Comparison of ENCODE assay signal across 8 cellular contexts in the genomic region with DNA sequence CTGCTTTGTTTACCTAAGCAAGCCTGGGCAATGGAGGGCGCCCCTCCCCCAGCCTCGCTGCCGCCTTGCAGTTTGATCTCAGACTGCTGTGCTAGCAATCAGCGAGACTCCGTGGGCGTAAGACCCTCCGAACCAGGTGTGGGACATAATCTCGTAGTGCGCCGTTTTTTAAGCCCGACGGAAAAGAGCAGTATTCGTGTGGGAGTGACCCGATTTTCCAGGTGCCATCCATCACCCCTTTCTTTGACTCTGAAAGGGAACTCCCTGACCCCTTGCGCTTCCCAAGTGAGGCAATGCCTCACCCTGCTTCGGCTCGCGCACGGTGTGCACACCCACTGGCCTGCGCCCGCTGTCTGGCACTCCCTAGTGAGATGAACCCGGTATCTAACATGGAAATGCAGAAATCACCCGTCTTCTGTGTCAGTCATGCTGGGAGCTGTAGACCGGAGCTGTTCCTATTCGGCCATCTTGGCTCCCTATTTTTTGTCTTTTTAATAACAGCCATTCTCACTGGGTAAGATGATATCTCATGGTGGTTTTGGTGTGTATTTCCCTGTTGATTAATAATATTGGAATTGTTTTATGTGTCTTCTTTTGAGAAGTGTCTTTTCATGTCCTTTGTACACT. TPM values are rescaled to one million over a fixed set of nuclear protein-coding genes. Genes with fewer than 3 reads are reported as not detected.
"Had no signal": no experiment of that assay in that cellular context is flagged by ENCODE, and none has a peak within 500 bp of the region (broad histone marks: within the 10 kb centered on the region; RNA-seq: fewer than 3 reads in every experiment).

No MANE protein-coding gene starts in this region.

RNA-seq across cellular contexts. Expression of a gene that starts 40.4 kb away (rescaled TPM):
- total RNA-seq: activated CD8-positive, alpha-beta memory T cell treated with anti-CD3 and anti-CD28 coated beads, Interleukin-2, amount 10 ng/mL, durations not matched to agents 7 days and 5 days; body of pancreas; esophagus muscularis mucosa; omental fat pad; pulmonary artery endothelial cell; sciatic nerve; subcutaneous adipose tissue; tibial nerve had no signal
